27 cellular contexts compared by ENCODE assay signal in genomic region chr1:5670590-5671350, GRCh38.
"Had no signal": no experiment of that assay in that cellular context is flagged by ENCODE, and none has a peak within 500 bp of the region (broad histone marks: within the 10 kb centered on the region; RNA-seq: fewer than 3 reads in every experiment).

No MANE protein-coding gene starts in this region.

- H3K4me3 Mint-ChIP-seq: naive thymus-derived CD4-positive, alpha-beta T cell; natural killer cell; nephron; neural progenitor cell; stimulated activated effector memory CD8-positive, alpha-beta T cell treated with anti-CD3 and anti-CD28 coated beads, Interleukin-12 subunit alpha, Interleukin-12 subunit beta, amount 100 ng/mL, for 72 hours; stimulated activated naive B cell treated with anti-CD40 and anti-IgM and Interleukin-4, amounts not matched to agents 10 μg/mL and 1 μg/mL and 100 μg/mL, for 72 hours; stimulated activated naive CD8-positive, alpha-beta T cell treated with anti-CD3 and anti-CD28 coated beads, Interleukin-15, Interleukin-2, amounts not matched to agents 100 ng/mL and 50 ng/mL, for 24 hours had no signal

- H3K27me3 ChIP-seq: neural progenitor cell, ovary, right lobe of liver, stomach, thyroid gland, tibial nerve, upper lobe of left lung, vagina had no signal

- H3K9me3 ChIP-seq: ovary, psoas muscle, right lobe of liver, thoracic aorta, thyroid gland, upper lobe of left lung, vagina had no signal

- H3K36me3 Mint-ChIP-seq: neural progenitor cell; stimulated activated effector memory CD8-positive, alpha-beta T cell treated with anti-CD3 and anti-CD28 coated beads, Interleukin-12 subunit alpha, Interleukin-12 subunit beta, amount 100 ng/mL, for 72 hours had no signal

- H3K4me1 Mint-ChIP-seq: natural killer cell; nephron; neural progenitor cell; stimulated activated naive B cell treated with anti-CD40 and anti-IgM and Interleukin-4, amounts not matched to agents 10 μg/mL and 1 μg/mL and 100 μg/mL, for 72 hours had no signal

- DNase-seq: naive thymus-derived CD4-positive, alpha-beta T cell; natural killer cell; occipital lobe; ovary; psoas muscle; right cardiac atrium; small intestine; stimulated activated CD4-positive, alpha-beta T cell treated with anti-CD3 and anti-CD28 coated beads, Interleukin-15, amount 100 ng/mL, for 24 hours; stimulated activated CD4-positive, alpha-beta T cell treated with anti-CD3 and anti-CD28 coated beads, Interleukin-2, amount 100 ng/mL, for 24 hours; stimulated activated CD4-positive, alpha-beta T cell treated with anti-CD3 and anti-CD28 coated beads, Interleukin-2, amount 100 ng/mL, for 48 hours; stimulated activated CD4-positive, alpha-beta T cell treated with anti-CD3 and anti-CD28 coated beads, Interleukin-4, amount 100 ng/mL, for 24 hours; stimulated activated naive B cell treated with anti-CD40 and anti-IgM and Interleukin-4, amounts not matched to agents 10 μg/mL and 1 μg/mL and 100 μg/mL, for 72 hours; stimulated activated naive CD4-positive, alpha-beta T cell treated with Interleukin-2 at 50 U/mL for 16 hours; stomach; thyroid gland; trophoblast cell; upper lobe of left lung had no signal

- H3K27ac ChIP-seq: neural progenitor cell, ovary, parathyroid adenoma, psoas muscle, right lobe of liver, stomach, thoracic aorta, thyroid gland, tibial nerve, upper lobe of left lung, vagina had no signal

- H3K27ac Mint-ChIP-seq: naive thymus-derived CD4-positive, alpha-beta T cell; natural killer cell; nephron; neural progenitor cell; progenitor cell of endocrine pancreas; stimulated activated effector memory CD8-positive, alpha-beta T cell treated with anti-CD3 and anti-CD28 coated beads, Interleukin-12 subunit alpha, Interleukin-12 subunit beta, amount 100 ng/mL, for 72 hours; stimulated activated naive B cell treated with anti-CD40 and anti-IgM and Interleukin-4, amounts not matched to agents 10 μg/mL and 1 μg/mL and 100 μg/mL, for 72 hours; stimulated activated naive CD8-positive, alpha-beta T cell treated with anti-CD3 and anti-CD28 coated beads, Interleukin-15, Interleukin-2, amounts not matched to agents 100 ng/mL and 50 ng/mL, for 24 hours had no signal

- H3K36me3 ChIP-seq: neural progenitor cell, ovary, right lobe of liver, stomach, thoracic aorta, thyroid gland, tibial nerve, upper lobe of left lung, vagina had no signal

- H3K4me1 ChIP-seq: neural progenitor cell, parathyroid adenoma, psoas muscle, right lobe of liver, stomach, thyroid gland, tibial nerve, upper lobe of left lung, vagina had no signal

- H3K4me3 ChIP-seq: neural progenitor cell, ovary, psoas muscle, right lobe of liver, stomach, thoracic aorta, thyroid gland, tibial nerve, upper lobe of left lung, vagina had no signal

- H3K9ac ChIP-seq: neural progenitor cell, parathyroid adenoma had no signal
